19 cellular contexts compared by ENCODE assay signal in the genomic region with DNA sequence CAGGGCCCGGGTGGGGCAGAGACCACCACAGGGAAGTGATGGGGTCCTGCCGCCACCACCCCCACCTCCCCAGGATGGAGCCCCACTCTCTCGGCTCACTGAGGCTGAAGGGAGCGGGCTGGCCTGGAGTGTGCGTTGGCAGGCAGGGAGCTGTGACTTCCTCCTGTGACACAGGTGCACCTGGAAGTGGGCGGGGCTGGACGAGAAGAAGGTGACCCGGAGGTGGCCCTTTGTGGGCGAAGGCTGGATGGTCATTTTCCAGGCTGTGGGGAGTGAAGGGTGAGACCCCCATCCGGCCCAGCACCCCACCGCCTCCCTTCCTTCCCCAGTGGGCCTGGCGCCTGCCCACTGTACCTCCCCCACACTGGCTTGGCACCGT. TPM values are rescaled to one million over a fixed set of nuclear protein-coding genes. Genes with fewer than 3 reads are reported as not detected.
DNase-seq lines count a peak whose midpoint lies in the region; ATAC-seq, FAIRE-seq and TF ChIP-seq lines count a peak whose summit lies in the region.
"Had no signal": no experiment of that assay in that cellular context is flagged by ENCODE, and none has a peak within 500 bp of the region (broad histone marks: within the 10 kb centered on the region; RNA-seq: fewer than 3 reads in every experiment).

No MANE protein-coding gene starts in this region.

- no peaks in the 10 kb centered on the region for H3K4me1 Mint-ChIP-seq in endodermal cell
- H3K4me1 Mint-ChIP-seq in GM23338 = peaks cover 15% of the 10 kb centered on the region

- H3K9me3 ChIP-seq in endodermal cell (ENCODE audit: control insufficient read depth, low read length) = no peaks in the 10 kb centered on the region
- no peaks in the 10 kb centered on the region for H3K9me3 ChIP-seq in pancreas
- H3K9me3 ChIP-seq in SK-N-SH = no peaks in the 10 kb centered on the region
- H3K9me3 ChIP-seq: esophagus squamous epithelium had no signal

- H3K4me3 ChIP-seq in endodermal cell (ENCODE audit: low read length) = no peak overlapping the region
- no peak overlapping the region for H3K4me3 ChIP-seq in pancreas
- H3K4me3 ChIP-seq in SK-N-SH (ENCODE audit: low read depth in 2 of 2, low read length in 1 of 2) = no peak overlapping the region
- H3K4me3 ChIP-seq in GM23338 = no peak overlapping the region
- H3K4me3 ChIP-seq: esophagus squamous epithelium had no signal

- WGBS in endodermal cell (ENCODE audit: insufficient coverage in 1 of 2, insufficient read length in 1 of 2), 2 experiments = 90% methylated on average over 6 to 11 of the region's 13 CpGs
- WGBS in pancreas, 2 donors = 61 to 68% methylated on average over 11 to 13 of the region's 13 CpGs
- WGBS in SK-N-SH (ENCODE audit: low lambda C conversion rate) = 85% methylated on average over 5 of the region's 13 CpGs

- ATAC-seq in pancreas (peak in 3 of 4 donors; percentile 33 to 46 (median 39)), GM21515 (IDR thresholded peaks at IDR 0.05; ENCODE audit: unreplicated experiment) (no peak), GM23338 (no peak)
- ATAC-seq: activated naive CD8-positive, alpha-beta T cell treated with anti-CD3 and anti-CD28 coated beads, Interleukin-2, amount 50 U/mL, for 24 hours; HCT116 had no signal

- no peak for TF ChIP-seq RAD21 in SK-N-SH (IDR thresholded peaks at IDR 0.05; ENCODE audit: low read length)

- H3K27ac Mint-ChIP-seq in endodermal cell = no peak overlapping the region
- H3K27ac Mint-ChIP-seq in GM23338 = no peak overlapping the region
- H3K27ac Mint-ChIP-seq: activated naive CD8-positive, alpha-beta T cell treated with anti-CD3 and anti-CD28 coated beads, Interleukin-2, amount 50 U/mL, for 24 hours; CD4-positive, CD25-positive, alpha-beta regulatory T cell; stimulated activated naive CD8-positive, alpha-beta T cell treated with anti-CD3 and anti-CD28 coated beads, Interleukin-15, Interleukin-2, amounts not matched to agents 100 ng/mL and 50 ng/mL, for 24 hours had no signal

- CTCF ChIA-PET in SK-N-SH (lab: Yijun Ruan, JAX) = interaction anchor here (1.9 kb wide), 1 partner anchor 33 kb away, joined by 7 read pairs; no protein-coding TSS in a partner anchor

- no peak overlapping the region for H3K9ac ChIP-seq in endodermal cell (ENCODE audit: extremely low read depth, low read length, poor library complexity, severe bottlenecking)
- no peak overlapping the region for H3K9ac ChIP-seq in SK-N-SH

- no peak for FAIRE-seq in pancreas (lab: Jason Lieb, UNC)
- FAIRE-seq: TTC549 had no signal

- H3K4me1 ChIP-seq in endodermal cell (ENCODE audit: control insufficient read depth, insufficient read depth, low read length) (no peaks in the 10 kb centered on the region), pancreas (no peaks in the 10 kb centered on the region), SK-N-SH (ENCODE audit: control insufficient read depth in 1 of 2, insufficient read depth in 2 of 2, low read depth in 1 of 2, low read length in 1 of 2) (peaks cover 0 to 4% of the 10 kb centered on the region in 2 experiments; a peak in 1 of 4 replicates), GM23338 (ENCODE audit: insufficient read depth) (no peaks in the 10 kb centered on the region; the same call in 1 of the 2 replicates)

- peaks cover 21% of the 10 kb centered on the region for H3K27me3 ChIP-seq in endodermal cell (ENCODE audit: control insufficient read depth, insufficient read depth, low read length, poor library complexity, severe bottlenecking)
- H3K27me3 ChIP-seq in pancreas = no peaks in the 10 kb centered on the region
- no peaks in the 10 kb centered on the region for H3K27me3 ChIP-seq in SK-N-SH (ENCODE audit: insufficient read depth)
- H3K27me3 ChIP-seq in GM23338 (ENCODE audit: insufficient read depth) = peaks cover 15% of the 10 kb centered on the region

- TF ChIP-seq CTCF in endodermal cell (conservative IDR thresholded peaks at IDR 0.05) = no peak
- TF ChIP-seq CTCF in pancreas (IDR thresholded peaks at IDR 0.05) = no peak
- TF ChIP-seq CTCF in SK-N-SH (IDR thresholded peaks at IDR 0.05) = no peak
- TF ChIP-seq CTCF in GM23338 (conservative IDR thresholded peaks at IDR 0.05; ENCODE audit: low read depth in 2 of 2) = no peak

- H3K4me3 Mint-ChIP-seq in endodermal cell (no peak overlapping the region), GM23338 (no peak overlapping the region)
- H3K4me3 Mint-ChIP-seq: activated naive CD8-positive, alpha-beta T cell treated with anti-CD3 and anti-CD28 coated beads, Interleukin-2, amount 50 U/mL, for 24 hours; CD4-positive, CD25-positive, alpha-beta regulatory T cell; stimulated activated naive CD8-positive, alpha-beta T cell treated with anti-CD3 and anti-CD28 coated beads, Interleukin-15, Interleukin-2, amounts not matched to agents 100 ng/mL and 50 ng/mL, for 24 hours had no signal

- H4K20me1 ChIP-seq in SK-N-SH (ENCODE audit: insufficient read depth) (no peaks in the 10 kb centered on the region), GM23338 (replicated peaks; ENCODE audit: insufficient read depth) (no peaks in the 10 kb centered on the region)

- TF ChIP-seq EP300 in SK-N-SH (IDR thresholded peaks at IDR 0.05; ENCODE audit: borderline replicate concordance in 1 of 2, low read depth in 1 of 2, low read length in 1 of 2) = no peak

- no peak overlapping the region for H2AFZ ChIP-seq in SK-N-SH (ENCODE audit: low read depth)
- no peak overlapping the region for H2AFZ ChIP-seq in GM23338

- intact Hi-C loops in pancreas (cut with DNase I) = no loop called here

- H3K9me3 Mint-ChIP-seq in endodermal cell (peaks cover 2% of the 10 kb centered on the region), GM23338 (peaks cover 3% of the 10 kb centered on the region; the same call in 1 of the 3 replicates)
- H3K9me3 Mint-ChIP-seq: activated naive CD8-positive, alpha-beta T cell treated with anti-CD3 and anti-CD28 coated beads, Interleukin-2, amount 50 U/mL, for 24 hours; stimulated activated naive CD8-positive, alpha-beta T cell treated with anti-CD3 and anti-CD28 coated beads, Interleukin-15, Interleukin-2, amounts not matched to agents 100 ng/mL and 50 ng/mL, for 24 hours had no signal

- POLR2A ChIA-PET in SK-N-SH (lab: Yijun Ruan, JAX) = no interaction called here

- DNase-seq in NCI-H748 (lab: John Stamatoyannopoulos, UW; ENCODE audit: unreplicated experiment) = peak; percentile 22
- DNase-seq in NCI-H748 treated with DMSO at 0.1 percent for 48 hours (lab: John Stamatoyannopoulos, UW) = no peak
- peak; percentile 15 for DNase-seq in DMS53 treated with DMSO at 0.1 percent for 48 hours (lab: John Stamatoyannopoulos, UW; ENCODE audit: unreplicated experiment)
- peak; percentile 47 for DNase-seq in endodermal cell
- DNase-seq in pancreas = peak in 4 of 6 donors; percentile 22 to 70 (median 53)
- no peak for DNase-seq in SK-N-SH
- DNase-seq in GM23338 (ENCODE audit: low spot score) = no peak
- DNase-seq: activated naive CD8-positive, alpha-beta T cell treated with anti-CD3 and anti-CD28 coated beads, Interleukin-2, amount 50 U/mL, for 24 hours; CD4-positive, CD25-positive, alpha-beta regulatory T cell; esophagus squamous epithelium; glutamatergic neuron; mesendoderm; NCI-H446; retina had no signal

- no peak overlapping the region for H3K27ac ChIP-seq in endodermal cell (ENCODE audit: low read depth, low read length)
- no peak overlapping the region for H3K27ac ChIP-seq in pancreas
- no peak overlapping the region for H3K27ac ChIP-seq in SK-N-SH (ENCODE audit: low read depth in 2 of 2, low read length in 1 of 2)
- H3K27ac ChIP-seq in GM23338 (ENCODE audit: low read depth) = no peak overlapping the region
- H3K27ac ChIP-seq: esophagus squamous epithelium had no signal

- H3K79me2 ChIP-seq in SK-N-SH (ENCODE audit: insufficient read depth) (no peaks in the 10 kb centered on the region), GM23338 (replicated peaks; ENCODE audit: insufficient read depth) (no peaks in the 10 kb centered on the region)

- H3F3A ChIP-seq in SK-N-SH (replicated peaks; ENCODE audit: insufficient read depth) = no peaks in the 10 kb centered on the region
- H3F3A ChIP-seq in GM23338 (replicated peaks; ENCODE audit: low read depth) = 0 out of 2 replicates have a peak, but pooled peaks cover 3% of the 10 kb centered on the region

- H3K36me3 ChIP-seq in endodermal cell (ENCODE audit: control insufficient read depth, insufficient read depth, low read length) = no peaks in the 10 kb centered on the region
- H3K36me3 ChIP-seq in pancreas = no peaks in the 10 kb centered on the region
- H3K36me3 ChIP-seq in SK-N-SH (replicated peaks in 1 of 2; ENCODE audit: control insufficient read depth in 1 of 2, insufficient read depth in 2 of 2, low read length in 1 of 2) = no peaks in the 10 kb centered on the region
- H3K36me3 ChIP-seq in GM23338 (ENCODE audit: insufficient read depth) = no peaks in the 10 kb centered on the region
- H3K36me3 ChIP-seq: esophagus squamous epithelium had no signal

- H3K36me3 Mint-ChIP-seq in endodermal cell (ENCODE audit: low read depth) = no peaks in the 10 kb centered on the region
- no peaks in the 10 kb centered on the region; the same call in 2 of the 3 replicates for H3K36me3 Mint-ChIP-seq in GM23338 (ENCODE audit: low read depth)
- H3K36me3 Mint-ChIP-seq: CD4-positive, CD25-positive, alpha-beta regulatory T cell had no signal

- H3K9me2 ChIP-seq in SK-N-SH = no peaks in the 10 kb centered on the region
- H3K9me2 ChIP-seq in GM23338 (ENCODE audit: insufficient read depth) = no peaks in the 10 kb centered on the region

- peaks cover 33% of the 10 kb centered on the region for H3K27me3 Mint-ChIP-seq in endodermal cell (ENCODE audit: insufficient read depth)
- peaks cover 26% of the 10 kb centered on the region for H3K27me3 Mint-ChIP-seq in GM23338 (ENCODE audit: insufficient read depth, low read depth, poor library complexity)
- H3K27me3 Mint-ChIP-seq: stimulated activated naive CD8-positive, alpha-beta T cell treated with anti-CD3 and anti-CD28 coated beads, Interleukin-15, Interleukin-2, amounts not matched to agents 100 ng/mL and 50 ng/mL, for 24 hours had no signal

- no peak overlapping the region for H3K4me2 ChIP-seq in SK-N-SH
- H3K4me2 ChIP-seq in GM23338 = no peak overlapping the region

RNA-seq across cellular contexts. Expression of gene IL17REL, which starts 15.4 kb away (rescaled TPM):
- total RNA-seq in endodermal cell (under 1 TPM in 1 of 2 donors, not detected in 1; 0.15 TPM), pancreas (not detected)
- not detected for polyA plus RNA-seq in endodermal cell (2013, experiment 1 of 2)
- polyA plus RNA-seq in endodermal cell (2013, experiment 2 of 2) = 0.12 TPM
- polyA plus RNA-seq in pancreas (not detected), SK-N-SH (2012; rRNA removed) (not detected in 2 replicates), GM23338 (2016; fragmentation: Nextera tagmentation; extraction: Ambion mirVana) (not detected in 2 replicates)
- not detected in 2 replicates for polyA plus RNA-seq in SK-N-SH (2012; cell fraction: cytosol; rRNA removed)
- polyA plus RNA-seq in SK-N-SH (2012; cell fraction: nucleus; rRNA removed) = 0.01 TPM in 1 of 2 replicates, not detected in the other
- total RNA-seq in GM23338 (2014; rRNA removed; shearing (Covaris generic)) = 0.31 TPM in 1 of 2 replicates, not detected in the other
- total RNA-seq: esophagus squamous epithelium had no signal
- polyA plus RNA-seq: neural cell had no signal

RNA-seq across cellular contexts. Expression of gene PIM3, which starts 36.6 kb away (rescaled TPM):
- 10 to 100 TPM; 31.5 to 36.6 TPM for total RNA-seq in endodermal cell
- polyA plus RNA-seq in endodermal cell (2013, experiment 1 of 2) = 21.6 TPM
- polyA plus RNA-seq in endodermal cell (2013, experiment 2 of 2) = 19.6 TPM
- total RNA-seq in pancreas = 10 to 100 TPM; 25.8 to 90.1 (median 33.1) TPM
- 10 to 100 TPM; 55.3 to 82.7 TPM for polyA plus RNA-seq in pancreas
- polyA plus RNA-seq in SK-N-SH (2012; rRNA removed) = 9.9 and 15.3 TPM in 2 replicates
- 6.3 and 10.1 TPM in 2 replicates for polyA plus RNA-seq in SK-N-SH (2012; cell fraction: cytosol; rRNA removed)
- 22.4 and 23.7 TPM in 2 replicates for polyA plus RNA-seq in SK-N-SH (2012; cell fraction: nucleus; rRNA removed)
- 30.6 and 37.3 TPM in 2 replicates for total RNA-seq in GM23338 (2014; rRNA removed; shearing (Covaris generic))
- polyA plus RNA-seq in GM23338 (2016; fragmentation: Nextera tagmentation; extraction: Ambion mirVana) = 17.7 and 18.8 TPM in 2 replicates

Comparison
In these comparisons a context has a peak if more than half of its experiments do, and no peak if none do; other contexts are left out.
1. DNase-seq: peak in NCI-H748 (single experiment), DMS53 treated with DMSO at 0.1 percent for 48 hours (single experiment), endodermal cell (single experiment) and pancreas (4 of 6); none in NCI-H748 treated with DMSO at 0.1 percent for 48 hours (single experiment), SK-N-SH (single experiment) and GM23338 (single experiment).
2. ATAC-seq: peak in pancreas (3 of 4); none in GM21515 (single experiment) and GM23338 (single experiment).